ENCODE assay signal across 14 cellular contexts in the genomic region with DNA sequence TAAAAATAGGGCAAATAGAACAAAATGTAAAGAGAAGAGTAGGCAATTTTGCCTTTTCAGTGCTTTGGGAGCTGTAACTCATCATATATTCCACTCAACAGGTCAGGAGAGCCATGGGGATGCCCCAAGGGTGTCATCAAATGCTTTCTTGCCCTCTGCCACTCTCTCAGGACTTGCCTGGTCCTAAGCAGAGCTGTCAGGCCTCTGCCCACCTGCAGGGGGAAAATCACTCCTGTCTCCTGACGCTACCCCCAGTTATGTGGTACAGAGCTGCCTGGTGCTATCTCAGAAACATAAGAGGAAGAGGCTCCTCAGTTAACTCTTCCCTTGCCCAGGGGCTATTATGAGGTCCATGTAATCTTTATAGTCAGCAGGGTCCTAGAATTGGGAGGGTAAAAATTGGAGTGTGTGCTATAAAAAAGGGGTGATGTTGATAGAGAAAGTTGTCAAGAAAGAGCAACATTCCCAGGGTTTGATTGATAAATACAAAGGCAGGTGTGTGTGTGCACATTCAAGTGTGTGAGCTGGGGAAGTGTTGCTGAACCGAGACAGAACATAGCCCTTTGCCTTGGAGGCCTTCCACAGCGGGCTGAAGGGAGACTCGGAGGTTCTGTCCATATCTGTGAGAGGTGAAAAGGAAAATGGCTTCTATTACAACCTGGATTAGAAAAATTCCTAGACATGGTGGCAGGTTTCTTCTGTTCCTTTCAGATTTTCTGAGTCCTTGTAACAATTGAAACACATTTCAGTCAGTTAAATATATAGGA. TPM values are rescaled to one million over a fixed set of nuclear protein-coding genes. Genes with fewer than 3 reads are reported as not detected.
DNase-seq lines count a peak whose midpoint lies in the region; ATAC-seq and TF ChIP-seq lines count a peak whose summit lies in the region.
"Had no signal": no experiment of that assay in that cellular context is flagged by ENCODE, and none has a peak within 500 bp of the region (broad histone marks: within the 10 kb centered on the region; RNA-seq: fewer than 3 reads in every experiment).

No MANE protein-coding gene starts in this region.

- no peaks in the 10 kb centered on the region for H4K20me1 ChIP-seq in Karpas-422 (ENCODE audit: insufficient read depth, low read depth, low read length)

- H3K4me1 ChIP-seq in psoas muscle (peaks cover 63% of the 10 kb centered on the region), Karpas-422 (ENCODE audit: low read length) (no peaks in the 10 kb centered on the region)

- WGBS in psoas muscle, 3 donors = 46 to 64% (median 64%) methylated on average over 4 of the region's 4 CpGs

- no peaks in the 10 kb centered on the region for H3K27me3 Mint-ChIP-seq in HFFc6 (ENCODE audit: insufficient read depth)
- H3K27me3 Mint-ChIP-seq: CD4-positive, alpha-beta T cell had no signal

- H3K4me3 Mint-ChIP-seq in HFFc6 = no peak overlapping the region
- H3K4me3 Mint-ChIP-seq: CD4-positive, alpha-beta T cell; naive thymus-derived CD4-positive, alpha-beta T cell had no signal

- H3K9me3 ChIP-seq in psoas muscle (no peaks in the 10 kb centered on the region), Karpas-422 (ENCODE audit: low read length) (no peaks in the 10 kb centered on the region)
- H3K9me3 ChIP-seq: left lung had no signal

- DNase-seq in HFFc6 (no peak), glomerular visceral epithelial cell (ENCODE audit: extremely low spot score) (peak; percentile 59), psoas muscle (no peak), SKM-1 (lab: John Stamatoyannopoulos, UW; ENCODE audit: unreplicated experiment) (no peak), Karpas-422 (no peak)
- DNase-seq: CD4-positive, alpha-beta T cell; GOT3; left lung; naive thymus-derived CD4-positive, alpha-beta T cell; NCI-H2171 treated with DMSO at 0.1 percent for 48 hours; OCI-M1; T-helper 2 cell had no signal

- TF ChIP-seq CTCF in HFFc6 (IDR thresholded peaks at IDR 0.05) = peak; percentile 33; the same call in 1 of the 2 replicates
- TF ChIP-seq CTCF in psoas muscle (IDR thresholded peaks at IDR 0.05) = peak; percentile 17

- intact Hi-C loops in psoas muscle (cut with DNase I) = loop anchor here in 1 of 2 donors (5.0 kb wide), 1 partner anchor 160 kb away; no protein-coding TSS in a partner anchor

- H3K9me2 ChIP-seq in Karpas-422 (replicated peaks; ENCODE audit: insufficient read depth, low read length) = no peaks in the 10 kb centered on the region

- peak; percentile 52; the same call in 1 of the 3 replicates for ATAC-seq in SK-N-SH treated with all-trans-retinoic acid at 6 μM for 48 hours
- ATAC-seq in psoas muscle = peak; percentile 30 to 61 (median 56)
- ATAC-seq in GM18868 (IDR thresholded peaks at IDR 0.05; ENCODE audit: unreplicated experiment) = no peak
- ATAC-seq: left lung; naive thymus-derived CD4-positive, alpha-beta T cell had no signal

- no peak overlapping the region for H3K27ac Mint-ChIP-seq in HFFc6
- H3K27ac Mint-ChIP-seq: CD4-positive, alpha-beta T cell; naive thymus-derived CD4-positive, alpha-beta T cell had no signal

- H3K9me3 Mint-ChIP-seq in HFFc6 = no peaks in the 10 kb centered on the region
- H3K9me3 Mint-ChIP-seq: CD4-positive, alpha-beta T cell had no signal

- no peak overlapping the region for H3K4me2 ChIP-seq in Karpas-422 (ENCODE audit: low read depth, low read length, poor library complexity, severe bottlenecking)

- no peak overlapping the region for H3K27ac ChIP-seq in psoas muscle
- H3K27ac ChIP-seq in Karpas-422 (ENCODE audit: low read length) = no peak overlapping the region
- H3K27ac ChIP-seq: left lung had no signal

- H3K79me2 ChIP-seq in Karpas-422 (ENCODE audit: low read length) = no peaks in the 10 kb centered on the region

- H3K9ac ChIP-seq in Karpas-422 (ENCODE audit: low read length) = no peak overlapping the region

- H3K27me3 ChIP-seq in psoas muscle (ENCODE audit: insufficient read depth in 3 of 3, low read length in 2 of 3) (no peaks in the 10 kb centered on the region), Karpas-422 (ENCODE audit: low read length) (no peaks in the 10 kb centered on the region)
- H3K27me3 ChIP-seq: left lung had no signal

- H3K36me3 Mint-ChIP-seq in HFFc6 (ENCODE audit: low read depth) = no peaks in the 10 kb centered on the region
- H3K36me3 Mint-ChIP-seq: naive thymus-derived CD4-positive, alpha-beta T cell had no signal

- H3K4me1 Mint-ChIP-seq in HFFc6 (ENCODE audit: low read depth) = peaks cover 41% of the 10 kb centered on the region
- H3K4me1 Mint-ChIP-seq: naive thymus-derived CD4-positive, alpha-beta T cell had no signal

- no peak overlapping the region for H2AFZ ChIP-seq in Karpas-422 (ENCODE audit: low read length)

- H3K36me3 ChIP-seq in psoas muscle (ENCODE audit: insufficient read depth in 1 of 2, low read depth in 1 of 2) = no peaks in the 10 kb centered on the region
- H3K36me3 ChIP-seq in Karpas-422 (ENCODE audit: insufficient read depth, low read length) = no peaks in the 10 kb centered on the region
- H3K36me3 ChIP-seq: left lung had no signal

- H3K4me3 ChIP-seq in psoas muscle = no peak overlapping the region
- H3K4me3 ChIP-seq in Karpas-422 (ENCODE audit: low read length) = no peak overlapping the region
- H3K4me3 ChIP-seq: left lung had no signal

TF ChIP-seq in SK-N-SH treated with all-trans-retinoic acid at 6 μM for 48 hours, 23 proteins besides CTCF, POLR2A, EP300 and RAD21 (continues in another document):
- TF ChIP-seq ZNF8 (CRISPR knock-in tag; IDR thresholded peaks at IDR 0.05) (no peak), GLIS3 (CRISPR knock-in tag; IDR thresholded peaks at IDR 0.05) (no peak), ZC3H10 (CRISPR knock-in tag; IDR thresholded peaks at IDR 0.05) (no peak), TCF4 (CRISPR knock-in tag; IDR thresholded peaks at IDR 0.05; ENCODE audit: borderline replicate concordance) (no peak), CSDC2 (CRISPR knock-in tag; IDR thresholded peaks at IDR 0.05) (no peak), TSHZ2 (CRISPR knock-in tag; IDR thresholded peaks at IDR 0.05) (no peak), ZNF565 (CRISPR knock-in tag; conservative IDR thresholded peaks at IDR 0.05; ENCODE audit: low read depth) (no peak), ZFP3 (CRISPR knock-in tag; IDR thresholded peaks at IDR 0.05) (no peak), ESRRG (CRISPR knock-in tag; IDR thresholded peaks at IDR 0.05) (no peak), CREB5 (CRISPR knock-in tag; IDR thresholded peaks at IDR 0.05; ENCODE audit: low read depth) (no peak), ISL1 (CRISPR knock-in tag; IDR thresholded peaks at IDR 0.05) (no peak), ARNTL (CRISPR knock-in tag; IDR thresholded peaks at IDR 0.05; ENCODE audit: borderline replicate concordance, low read depth) (no peak), PPARA (CRISPR knock-in tag; IDR thresholded peaks at IDR 0.05; ENCODE audit: borderline replicate concordance) (no peak), ZFP30 (CRISPR knock-in tag; IDR thresholded peaks at IDR 0.05) (no peak)
- TF ChIP-seq, protein P1, sequence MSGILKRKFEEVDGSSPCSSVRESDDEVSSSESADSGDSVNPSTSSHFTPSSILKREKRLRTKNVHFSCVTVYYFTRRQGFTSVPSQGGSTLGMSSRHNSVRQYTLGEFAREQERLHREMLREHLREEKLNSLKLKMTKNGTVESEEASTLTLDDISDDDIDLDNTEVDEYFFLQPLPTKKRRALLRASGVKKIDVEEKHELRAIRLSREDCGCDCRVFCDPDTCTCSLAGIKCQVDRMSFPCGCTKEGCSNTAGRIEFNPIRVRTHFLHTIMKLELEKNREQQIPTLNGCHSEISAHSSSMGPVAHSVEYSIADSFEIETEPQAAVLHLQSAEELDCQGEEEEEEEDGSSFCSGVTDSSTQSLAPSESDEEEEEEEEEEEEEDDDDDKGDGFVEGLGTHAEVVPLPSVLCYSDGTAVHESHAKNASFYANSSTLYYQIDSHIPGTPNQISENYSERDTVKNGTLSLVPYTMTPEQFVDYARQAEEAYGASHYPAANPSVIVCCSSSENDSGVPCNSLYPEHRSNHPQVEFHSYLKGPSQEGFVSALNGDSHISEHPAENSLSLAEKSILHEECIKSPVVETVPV (CRISPR knock-in tag; IDR thresholded peaks at IDR 0.05) = no peak

RNA-seq across cellular contexts. Expression of gene PTPRM, which starts 25.4 kb away (rescaled TPM):
- 10 to 100 TPM; 39.4 to 49.8 (median 43.8) TPM for total RNA-seq in HFFc6 (2021; fragmentation: NEBNext Ultra II Directional; extraction: Animal tissue kit (Norgen Biotek cat#: 25700))
- 10 to 100 TPM; 33.7 to 78.9 (median 40.4) TPM for total RNA-seq in psoas muscle
- 10 to 100 TPM; 27.4 to 42.0 (median 27.9) TPM for polyA plus RNA-seq in psoas muscle
- not detected in 2 replicates for total RNA-seq in Karpas-422 (2014; rRNA removed; shearing (Covaris generic); ENCODE audit: low replicate concordance)

Comparison
In these comparisons a context has a peak if more than half of its experiments do, and no peak if none do; other contexts are left out.
1. RNA of gene PTPRM, which starts 25.4 kb away (total RNA-seq): 39.4 to 49.8 TPM in HFFc6 and 33.7 to 78.9 TPM in psoas muscle; not detected in Karpas-422; every median in the first group is over 10 times any median in the second.